ENCODE assay signal across 8 cellular contexts in genomic region chr1:38990746-38991637, GRCh38. TPM values are rescaled to one million over a fixed set of nuclear protein-coding genes. Genes with fewer than 3 reads are reported as not detected.
DNase-seq lines count a peak whose midpoint lies in the region; ATAC-seq, FAIRE-seq and TF ChIP-seq lines count a peak whose summit lies in the region.

TSS of gene AKIRIN1 (plus strand) at chr1:38991276. CDS start at chr1:38991381, 105 bp downstream.

- H3K36me3 Mint-ChIP-seq in T-helper 2 cell treated with Interferon-gamma antibody and Interleukin-4, amounts not matched to agents 5 μg/mL and 100 μg/mL, for 36 hours (ENCODE audit: low read depth): peaks cover 24% of the 10 kb centered on the region

- under 1% methylated on average over 76 of the region's 76 CpGs for WGBS in right cardiac atrium

- TF ChIP-seq POLR2A in GM18505 (IDR thresholded peaks at IDR 0.05; ENCODE audit: borderline replicate concordance, extremely low read depth, insufficient read depth, insufficient read length): peak; percentile 97

- peak in 2 of 3 experiments; percentile 31 to 48 for TF ChIP-seq CTCF in ascending aorta (IDR thresholded peaks at IDR 0.05)

- H3K4me1 ChIP-seq in ascending aorta (peaks cover 0 to 3% of the 10 kb centered on the region in 2 donors), right cardiac atrium (ENCODE audit: control insufficient read depth, insufficient read depth, low read length) (peaks cover 6% of the 10 kb centered on the region)

- H3K4me3 Mint-ChIP-seq in T-helper 2 cell treated with Interferon-gamma antibody and Interleukin-4, amounts not matched to agents 5 μg/mL and 100 μg/mL, for 36 hours: peak within 1 kb of the TSS; percentile 93

- intact Hi-C loops in ascending aorta (cut with DNase I) (loop anchor here (1.0 to 5.0 kb wide), 3 partner anchors 36 to 132 kb away; partner anchors contain the start of genes MYCBP, NDUFS5 and RRAGC), right cardiac atrium (cut with DNase I) (loop anchor here in 2 of 4 donors (10.0 kb wide), 1 partner anchor 126 kb away; no protein-coding TSS in a partner anchor)

- DNase-seq in NCI-H187 treated with DMSO at 0.1 percent for 48 hours (lab: John Stamatoyannopoulos, UW) (peak; percentile 48), ascending aorta (ENCODE audit: low spot score in 2 of 2) (peak; percentile 88 to 99), right cardiac atrium (peak; percentile 98 to 100 (median 99)), pulmonary artery endothelial cell (ENCODE audit: low read depth, low spot score) (peak; percentile 89), urothelium cell line (ENCODE audit: low spot score) (peak; percentile 99)
- DNase-seq in T-helper 2 cell treated with Interferon-gamma antibody and Interleukin-4, amounts not matched to agents 5 μg/mL and 100 μg/mL, for 36 hours (ENCODE audit: low spot score): peak; percentile 98

- peak within 1 kb of the TSS; percentile 82 for H3K4me3 ChIP-seq in ascending aorta
- H3K4me3 ChIP-seq in right cardiac atrium (ENCODE audit: low read length): peak within 1 kb of the TSS; percentile 99

- no peaks in the 10 kb centered on the region for H3K27me3 Mint-ChIP-seq in T-helper 2 cell treated with Interferon-gamma antibody and Interleukin-4, amounts not matched to agents 5 μg/mL and 100 μg/mL, for 36 hours (ENCODE audit: low read depth)

- H3K4me1 Mint-ChIP-seq in T-helper 2 cell treated with Interferon-gamma antibody and Interleukin-4, amounts not matched to agents 5 μg/mL and 100 μg/mL, for 36 hours (ENCODE audit: low read depth): peaks cover 34% of the 10 kb centered on the region

- peak within 1 kb of the TSS; percentile 88 to 89 for H3K27ac ChIP-seq in ascending aorta
- peak within 1 kb of the TSS; percentile 98 for H3K27ac ChIP-seq in right cardiac atrium (ENCODE audit: low read length)

- no peaks in the 10 kb centered on the region for H3K36me3 ChIP-seq in ascending aorta

- no peaks in the 10 kb centered on the region for H3K27me3 ChIP-seq in ascending aorta
- no peaks in the 10 kb centered on the region for H3K27me3 ChIP-seq in right cardiac atrium (ENCODE audit: control insufficient read depth, insufficient read depth)

- FAIRE-seq in urothelium cell line (lab: Jason Lieb, UNC): no peak

- H3K27ac Mint-ChIP-seq in T-helper 2 cell treated with Interferon-gamma antibody and Interleukin-4, amounts not matched to agents 5 μg/mL and 100 μg/mL, for 36 hours: peak within 1 kb of the TSS; percentile 83

- ATAC-seq in GM18505 (IDR thresholded peaks at IDR 0.05; ENCODE audit: unreplicated experiment) (peak; percentile 93), HG02970 (IDR thresholded peaks at IDR 0.05; ENCODE audit: low FRiP score, unreplicated experiment) (peak; percentile 93), right cardiac atrium (peak; percentile 98 to 99)

- no peaks in the 10 kb centered on the region for H3K9me3 ChIP-seq in ascending aorta
- no peaks in the 10 kb centered on the region for H3K9me3 ChIP-seq in right cardiac atrium (ENCODE audit: control insufficient read depth, low read length)

- no peaks in the 10 kb centered on the region for H3K9me3 Mint-ChIP-seq in T-helper 2 cell treated with Interferon-gamma antibody and Interleukin-4, amounts not matched to agents 5 μg/mL and 100 μg/mL, for 36 hours

RNA-seq across cellular contexts. Expression of gene AKIRIN1, which starts in this region (rescaled TPM):
- total RNA-seq in ascending aorta: 29.6 TPM
- total RNA-seq in right cardiac atrium: 10 to 100 TPM; 44.6 to 63.3 (median 56.0) TPM
- polyA plus RNA-seq in right cardiac atrium: 32.2 TPM
- total RNA-seq in pulmonary artery endothelial cell: 40.7 and 42.8 TPM in 2 replicates

Comparison
In these comparisons a context has a peak if more than half of its experiments do, and no peak if none do; other contexts are left out.
1. Peak in every context shown above with its lines: DNase-seq, ATAC-seq, H3K4me3 ChIP-seq and H3K27ac ChIP-seq.
2. DNase-seq: peak in every context shown above with its lines; median percentile 99 in right cardiac atrium; 99 in urothelium cell line; 98 in T-helper 2 cell treated with Interferon-gamma antibody and Interleukin-4, amounts not matched to agents 5 μg/mL and 100 μg/mL, for 36 hours; 94 in ascending aorta; 89 in pulmonary artery endothelial cell; 48 in NCI-H187 treated with DMSO at 0.1 percent for 48 hours.